In genomic region chr17:74852237-74853047, GRCh38 we compare ENCODE assay signal across 9 cellular contexts. TPM values are rescaled to one million over a fixed set of nuclear protein-coding genes. Genes with fewer than 3 reads are reported as not detected.
DNase-seq lines count a peak whose midpoint lies in the region; ATAC-seq, FAIRE-seq and TF ChIP-seq lines count a peak whose summit lies in the region.
"Had no signal": no experiment of that assay in that cellular context is flagged by ENCODE, and none has a peak within 500 bp of the region (broad histone marks: within the 10 kb centered on the region; RNA-seq: fewer than 3 reads in every experiment).

No MANE protein-coding gene starts in this region.

- H3K18ac ChIP-seq in trophoblast cell (ENCODE audit: low read length) = no peak overlapping the region

- no peak for TF ChIP-seq CTCF in GM13977 (IDR thresholded peaks at IDR 0.05; ENCODE audit: extremely low read depth, insufficient read depth, missing control alignments)
- no peak for TF ChIP-seq CTCF in bronchial epithelial cell (IDR thresholded peaks at IDR 0.05; ENCODE audit: insufficient read depth, low read length, severe bottlenecking)

- WGBS in trophoblast cell (ENCODE audit: extremely low coverage, insufficient coverage, insufficient read length) = no CpG with 5 or more reads among the region's 76 CpGs
- 9% methylated on average over 75 to 76 of the region's 76 CpGs for WGBS in aorta, 2 donors

- no peaks in the 10 kb centered on the region for H3K79me1 ChIP-seq in trophoblast cell (ENCODE audit: low read length)

- H3K27me3 ChIP-seq in bronchial epithelial cell (ENCODE audit: control insufficient read depth, insufficient read depth, low read length) = peaks cover 18% of the 10 kb centered on the region
- H3K27me3 ChIP-seq in trophoblast cell (ENCODE audit: insufficient read depth, low read length) = peaks cover 24% of the 10 kb centered on the region
- H3K27me3 ChIP-seq in aorta (ENCODE audit: control insufficient read depth in 1 of 2, insufficient read depth in 2 of 2, low read length in 1 of 2) = no peaks in the 10 kb centered on the region

- H3K9ac ChIP-seq in trophoblast cell (ENCODE audit: low read length) = no peak overlapping the region

- H3K23ac ChIP-seq in trophoblast cell (ENCODE audit: low read length) = no peak overlapping the region

- FAIRE-seq in bronchial epithelial cell (lab: Jason Lieb, UNC) = no peak

- H3K27me3 Mint-ChIP-seq in T-cell = peaks cover 40 to 53% of the 10 kb centered on the region in 2 donors

- no peaks in the 10 kb centered on the region for H3K79me2 ChIP-seq in trophoblast cell (ENCODE audit: control insufficient read depth, insufficient read depth, low read length, poor library complexity)

- no peak overlapping the region for H2BK120ac ChIP-seq in trophoblast cell (ENCODE audit: insufficient read depth, low read length, poor library complexity)

- H3K4me1 ChIP-seq in trophoblast cell (ENCODE audit: control insufficient read depth in 1 of 2, insufficient read depth in 2 of 2, low read length in 2 of 2) = peaks cover 0 to 5% of the 10 kb centered on the region in 2 experiments
- H3K4me1 ChIP-seq in aorta (ENCODE audit: control insufficient read depth in 1 of 2, insufficient read depth in 2 of 2, low read length in 2 of 2) = no peaks in the 10 kb centered on the region

- H4K91ac ChIP-seq in trophoblast cell (ENCODE audit: low read depth, low read length) = no peak overlapping the region

- CTCF ChIA-PET in T-cell (lab: Charles Lee) = interaction anchor here (0.6 to 1.3 kb wide), 2 partner anchors 21 to 317 kb away, joined by 3 to 8 read pairs; no protein-coding TSS in a partner anchor

- DNase-seq in GM13977 (ENCODE audit: low spot score) (peak; percentile 91), T-cell (peak in 33 of 34 experiments; percentile 21 to 68 (median 50)), bronchial epithelial cell (ENCODE audit: low read depth) (peak; percentile 44), trophoblast cell (peak in 1 of 2 donors; percentile 10), aorta (no peak)

- no peaks in the 10 kb centered on the region for H3K36me3 Mint-ChIP-seq in T-cell

- H2AK5ac ChIP-seq in trophoblast cell (ENCODE audit: low read length) = no peak overlapping the region

- H3K9me3 Mint-ChIP-seq in T-cell = no peaks in the 10 kb centered on the region

- H3K27ac Mint-ChIP-seq in T-cell = peak overlapping the region in 1 of 2 donors; percentile 11

- H3K4me2 ChIP-seq in trophoblast cell (ENCODE audit: low read length) = peak overlapping the region; percentile 63

- no peak overlapping the region for H3K14ac ChIP-seq in trophoblast cell (ENCODE audit: low read length)

- H3K9me3 ChIP-seq in trophoblast cell (ENCODE audit: insufficient read depth, low read depth, low read length) = peaks cover 14% of the 10 kb centered on the region
- no peaks in the 10 kb centered on the region for H3K9me3 ChIP-seq in aorta (ENCODE audit: control insufficient read depth, low read length)

- no peak overlapping the region for H4K12ac ChIP-seq in trophoblast cell (ENCODE audit: low read depth, low read length)

- H3K4me1 Mint-ChIP-seq in T-cell = peaks cover 10 to 18% (median 12%) of the 10 kb centered on the region in 3 donors

- H2BK5ac ChIP-seq in trophoblast cell (ENCODE audit: low read depth, low read length, poor library complexity) = no peak overlapping the region

- H2AFZ ChIP-seq in trophoblast cell (ENCODE audit: insufficient read depth, low read length, poor library complexity) = peak overlapping the region; percentile 77

- no peak overlapping the region for H3K4ac ChIP-seq in trophoblast cell (ENCODE audit: low read depth, low read length)

- H4K8ac ChIP-seq in trophoblast cell (ENCODE audit: low read depth, low read length) = no peak overlapping the region

- H3K36me3 ChIP-seq in bronchial epithelial cell (ENCODE audit: control insufficient read depth, insufficient read depth, low read length) = no peaks in the 10 kb centered on the region
- H3K36me3 ChIP-seq in trophoblast cell (ENCODE audit: control insufficient read depth in 1 of 2, insufficient read depth in 2 of 2, low read length in 2 of 2) = no peaks in the 10 kb centered on the region
- H3K36me3 ChIP-seq in aorta (ENCODE audit: control insufficient read depth in 1 of 2, insufficient read depth in 2 of 2, low read length in 1 of 2) = no peaks in the 10 kb centered on the region

- H3K27ac ChIP-seq in trophoblast cell (ENCODE audit: low read depth, low read length) (no peak overlapping the region), aorta (ENCODE audit: low read depth in 1 of 2, low read length in 2 of 2) (no peak overlapping the region)

- peak overlapping the region; percentile 66 to 75 (median 70) for H3K4me3 Mint-ChIP-seq in T-cell

- in situ Hi-C loops in GM13977 (cut with MboI; ENCODE audit: low pct_unique_long_range_greater_than_20kb, low sequenced_read_pairs, unreplicated experiment) = no loop called here

- no peak overlapping the region for H2BK12ac ChIP-seq in trophoblast cell (ENCODE audit: low read length)

- no peak overlapping the region for H3K4me3 ChIP-seq in bronchial epithelial cell (ENCODE audit: low read depth, low read length)
- H3K4me3 ChIP-seq in trophoblast cell (ENCODE audit: low read depth, low read length) = peak overlapping the region; percentile 58
- H3K4me3 ChIP-seq in aorta (ENCODE audit: low read length in 2 of 2) = no peak overlapping the region

- POLR2A ChIA-PET in T-cell (lab: Charles Lee) = interaction anchor here in 1 of 2 donors (0.7 kb wide), 1 partner anchor 469 kb away, joined by 4 read pairs; no protein-coding TSS in a partner anchor

- intact Hi-C loops in aorta (cut with DNase I) = no loop called here

- ATAC-seq in T-cell (replicated peaks in 1 of 4) (peak; percentile 90 to 92 (median 90)), HG02610 (IDR thresholded peaks at IDR 0.05; ENCODE audit: unreplicated experiment) (no peak), GM21723 (IDR thresholded peaks at IDR 0.05; ENCODE audit: unreplicated experiment) (no peak), GM21381 (IDR thresholded peaks at IDR 0.05; ENCODE audit: unreplicated experiment) (no peak), aorta (ENCODE audit: low FRiP score) (no peak)

RNA-seq across cellular contexts. Expression of gene GRIN2C, which starts 7.2 kb away (rescaled TPM):
- total RNA-seq in T-cell (not detected), bronchial epithelial cell (under 0.01 and 0.13 TPM in 2 replicates), aorta (1 to 10 TPM in 1 of 2 donors, under 1 TPM in 1; 0.19 to 1.6 TPM)
- 0.10 and 0.15 TPM in 2 replicates for polyA plus RNA-seq in trophoblast cell (2013)
- polyA plus RNA-seq in aorta = under 1 TPM in 1 of 2 donors, not detected in 1; 0.03 TPM

RNA-seq across cellular contexts. Expression of gene FDXR, which starts 20.4 kb away (rescaled TPM):
- total RNA-seq in T-cell (10 to 100 TPM in 3 of 5 donors, 1 to 10 TPM in 2; 4.2 to 20.7 (median 15.3) TPM), bronchial epithelial cell (30.8 and 49.5 TPM in 2 replicates), aorta (1 to 10 TPM; 4.0 to 6.6 TPM)
- polyA plus RNA-seq in trophoblast cell (2013) = 12.9 and 13.4 TPM in 2 replicates
- 10 to 100 TPM in 1 of 2 donors, 1 to 10 TPM in 1; 8.1 to 18.1 TPM for polyA plus RNA-seq in aorta

RNA-seq across cellular contexts. Expression of gene FADS6, which starts 41.0 kb away (rescaled TPM):
- total RNA-seq in T-cell = not detected
- 0.26 TPM in 1 of 2 replicates, not detected in the other for total RNA-seq in bronchial epithelial cell
- polyA plus RNA-seq in trophoblast cell (2013) = 0.22 and 0.35 TPM in 2 replicates
- not detected for total RNA-seq in aorta
- 1 to 10 TPM in 1 of 2 donors, not detected in 1; 4.1 TPM for polyA plus RNA-seq in aorta
- total RNA-seq: HT1080 had no signal

Comparison
In these comparisons a context has a peak if more than half of its experiments do, and no peak if none do; other contexts are left out.
1. DNase-seq: peak in GM13977 (single experiment), T-cell (33 of 34) and bronchial epithelial cell (single experiment); none in aorta (0 of 2).
2. ATAC-seq: peak in T-cell (4 of 4); none in HG02610 (single experiment), GM21723 (single experiment), GM21381 (single experiment) and aorta (single experiment).